Comparison of ENCODE assay signal across 9 cellular contexts in genomic region chr13:100394005-100394695, GRCh38.
DNase-seq lines count a peak whose midpoint lies in the region; ATAC-seq and TF ChIP-seq lines count a peak whose summit lies in the region.
"Had no signal": no experiment of that assay in that cellular context is flagged by ENCODE, and none has a peak within 500 bp of the region (broad histone marks: within the 10 kb centered on the region; RNA-seq: fewer than 3 reads in every experiment).

No MANE protein-coding gene starts in this region.

- H3K4me3 ChIP-seq in suprapubic skin, result no peak overlapping the region

- H3K27me3 Mint-ChIP-seq in chondrocyte (ENCODE audit: low read depth), result no peaks in the 10 kb centered on the region
- H3K27me3 Mint-ChIP-seq: B cell had no signal

- H3K27me3 ChIP-seq in suprapubic skin, result no peaks in the 10 kb centered on the region

- H3K4me1 ChIP-seq in suprapubic skin, result peaks cover 13% of the 10 kb centered on the region

- peak overlapping the region; percentile 97 for H3K27ac Mint-ChIP-seq in chondrocyte (ENCODE audit: unreplicated experiment)
- H3K27ac Mint-ChIP-seq: B cell had no signal

- H3K4me1 Mint-ChIP-seq in chondrocyte (ENCODE audit: low read depth), result peaks cover 37% of the 10 kb centered on the region
- H3K4me1 Mint-ChIP-seq: B cell had no signal

- TF ChIP-seq CTCF in chondrocyte (IDR thresholded peaks at IDR 0.05), result no peak
- TF ChIP-seq CTCF in suprapubic skin (IDR thresholded peaks at IDR 0.05), result no peak

- peak overlapping the region; percentile 55 for H3K4me3 Mint-ChIP-seq in chondrocyte (ENCODE audit: unreplicated experiment)
- H3K4me3 Mint-ChIP-seq: B cell had no signal

- H3K36me3 Mint-ChIP-seq in chondrocyte (ENCODE audit: low read depth), result no peaks in the 10 kb centered on the region

- no peaks in the 10 kb centered on the region for H3K36me3 ChIP-seq in suprapubic skin

- no peaks in the 10 kb centered on the region for H3K9me3 Mint-ChIP-seq in chondrocyte (ENCODE audit: low read depth)

- peak overlapping the region; percentile 81 for H3K27ac ChIP-seq in suprapubic skin

- 60% methylated on average over 9 of the region's 9 CpGs for WGBS in suprapubic skin

- no peak for TF ChIP-seq EP300 in suprapubic skin (IDR thresholded peaks at IDR 0.05)

- DNase-seq in NCI-H2107 treated with DMSO at 0.1 percent for 48 hours (lab: John Stamatoyannopoulos, UW; ENCODE audit: unreplicated experiment), result peak; percentile 58
- DNase-seq in NCI-H2107 (lab: John Stamatoyannopoulos, UW), result no peak
- DNase-seq in chondrocyte (ENCODE audit: low spot score), result no peak
- DNase-seq in suprapubic skin (ENCODE audit: low spot score in 2 of 2), result no peak
- no peak for DNase-seq in NCI-H446 (lab: John Stamatoyannopoulos, UW)
- no peak for DNase-seq in activated gamma-delta T cell (lab: John Stamatoyannopoulos, UW)

- peak; percentile 93 for ATAC-seq in GM21390 (IDR thresholded peaks at IDR 0.05; ENCODE audit: unreplicated experiment)
- peak; percentile 90 for ATAC-seq in HG03565 (IDR thresholded peaks at IDR 0.05; ENCODE audit: unreplicated experiment)

- no peak for TF ChIP-seq POLR2A in suprapubic skin (IDR thresholded peaks at IDR 0.05)

- H3K9me3 ChIP-seq in suprapubic skin, result no peaks in the 10 kb centered on the region
